ENCODE assay signal across 8 cellular contexts in genomic region chr14:106257569-106257994, GRCh38.
DNase-seq lines count a peak whose midpoint lies in the region; ATAC-seq and TF ChIP-seq lines count a peak whose summit lies in the region.
"Not testable (repeated sequence)": the region's sequence is repeated elsewhere in the genome, so short reads cannot be mapped to it uniquely, and the experiment has no call there.

No MANE protein-coding gene starts in this region.

- 27 to 32% methylated on average over 16 of the region's 16 CpGs for WGBS in testis, 2 donors

- not testable (repeated sequence) for H3K4me3 Mint-ChIP-seq in immature natural killer cell

- POLR2A ChIA-PET in GM10248 (lab: Yijun Ruan, JAX) = not testable (repeated sequence)

- not testable (repeated sequence) for TF ChIP-seq POLR2A in testis (IDR thresholded peaks at IDR 0.05)

- H3K4me3 ChIP-seq in RWPE2 (ENCODE audit: severe bottlenecking); testis: not testable (repeated sequence)

- TF ChIP-seq CTCF in GM10248 (IDR thresholded peaks at IDR 0.05; ENCODE audit: control extremely low read depth, extremely low read depth, low read depth, missing control alignments) (peak; percentile 61), RWPE2 (IDR thresholded peaks at IDR 0.05; ENCODE audit: poor library complexity, severe bottlenecking) (peak; percentile 94), testis (IDR thresholded peaks at IDR 0.05) (peak in 2 of 3 experiments; percentile 33 to 81)

- H3K9me3 ChIP-seq in RWPE2 (ENCODE audit: severe bottlenecking); testis: not testable (repeated sequence)

- H3K27me3 ChIP-seq in RWPE2 (ENCODE audit: insufficient read depth, poor library complexity, severe bottlenecking) = peaks cover 55% of the 10 kb centered on the region
- not testable (repeated sequence) for H3K27me3 ChIP-seq in testis

- peak; percentile 18 for DNase-seq in GM10248 (ENCODE audit: extremely low spot score)
- peak; percentile 39 for DNase-seq in NCI-H1092 (lab: John Stamatoyannopoulos, UW)
- DNase-seq in RWPE2 (ENCODE audit: low spot score) = not testable (repeated sequence)
- DNase-seq in activated CD4-positive, alpha-beta T cell treated with anti-CD3 and anti-CD28 coated beads, Interleukin-2, amount 50 U/mL, for 24 hours (ENCODE audit: low read depth in 1 of 2, low spot score in 1 of 2) = peak; percentile 63 to 72
- DNase-seq in activated naive CD4-positive, alpha-beta T cell treated with anti-CD3 and anti-CD28 coated beads, Interleukin-2, amount 50 U/mL, for 72 hours (ENCODE audit: low spot score in 2 of 2) = peak; percentile 80 to 97
- peak; percentile 60 to 68 (median 63) for DNase-seq in immature natural killer cell
- peak; percentile 87 for DNase-seq in stimulated activated CD4-positive, alpha-beta T cell treated with anti-CD3 and anti-CD28 coated beads, Interleukin-15, amount 100 ng/mL, for 24 hours
- DNase-seq in testis = peak; percentile 81

- H3K4me1 ChIP-seq in RWPE2 (ENCODE audit: insufficient read depth, poor library complexity, severe bottlenecking); testis: not testable (repeated sequence)

- not testable (repeated sequence) for H3K36me3 ChIP-seq in RWPE2 (ENCODE audit: low read depth); testis (ENCODE audit: low read depth, missing control alignments)

- H3K27ac ChIP-seq in RWPE2 (ENCODE audit: poor library complexity, severe bottlenecking); testis: not testable (repeated sequence)

- not testable (repeated sequence) for H3K27ac Mint-ChIP-seq in activated naive CD4-positive, alpha-beta T cell treated with anti-CD3 and anti-CD28 coated beads, Interleukin-2, amount 50 U/mL, for 72 hours; immature natural killer cell

- H3K36me3 Mint-ChIP-seq in activated naive CD4-positive, alpha-beta T cell treated with anti-CD3 and anti-CD28 coated beads, Interleukin-2, amount 50 U/mL, for 72 hours; immature natural killer cell: not testable (repeated sequence)

- ATAC-seq in RWPE2 (ENCODE audit: low read depth) = peak; percentile 62; the same call in 1 of the 3 replicates
- peak; percentile 50 to 68 for ATAC-seq in activated naive CD4-positive, alpha-beta T cell treated with anti-CD3 and anti-CD28 coated beads, Interleukin-2, amount 50 U/mL, for 72 hours

- peaks cover 0 to 16% (median 9%) of the 10 kb centered on the region in 3 donors for H3K27me3 Mint-ChIP-seq in immature natural killer cell (ENCODE audit: low read depth in 3 of 3)

- CTCF ChIA-PET in GM10248 (lab: Yijun Ruan, JAX) = interaction anchor here (0.8 to 2.3 kb wide), 13 partner anchors 9 to 92 kb away, joined by 3 to 12 read pairs (median 3); no protein-coding TSS in a partner anchor

- intact Hi-C loops in testis (cut with DNase I; ENCODE audit: low total_unique reads) = not testable (repeated sequence)

- not testable (repeated sequence) for H3K9me3 Mint-ChIP-seq in activated naive CD4-positive, alpha-beta T cell treated with anti-CD3 and anti-CD28 coated beads, Interleukin-2, amount 50 U/mL, for 72 hours; immature natural killer cell

- H3K4me1 Mint-ChIP-seq in immature natural killer cell = not testable (repeated sequence)
